Comparison of ENCODE assay signal across 1 cellular context in the genomic region with DNA sequence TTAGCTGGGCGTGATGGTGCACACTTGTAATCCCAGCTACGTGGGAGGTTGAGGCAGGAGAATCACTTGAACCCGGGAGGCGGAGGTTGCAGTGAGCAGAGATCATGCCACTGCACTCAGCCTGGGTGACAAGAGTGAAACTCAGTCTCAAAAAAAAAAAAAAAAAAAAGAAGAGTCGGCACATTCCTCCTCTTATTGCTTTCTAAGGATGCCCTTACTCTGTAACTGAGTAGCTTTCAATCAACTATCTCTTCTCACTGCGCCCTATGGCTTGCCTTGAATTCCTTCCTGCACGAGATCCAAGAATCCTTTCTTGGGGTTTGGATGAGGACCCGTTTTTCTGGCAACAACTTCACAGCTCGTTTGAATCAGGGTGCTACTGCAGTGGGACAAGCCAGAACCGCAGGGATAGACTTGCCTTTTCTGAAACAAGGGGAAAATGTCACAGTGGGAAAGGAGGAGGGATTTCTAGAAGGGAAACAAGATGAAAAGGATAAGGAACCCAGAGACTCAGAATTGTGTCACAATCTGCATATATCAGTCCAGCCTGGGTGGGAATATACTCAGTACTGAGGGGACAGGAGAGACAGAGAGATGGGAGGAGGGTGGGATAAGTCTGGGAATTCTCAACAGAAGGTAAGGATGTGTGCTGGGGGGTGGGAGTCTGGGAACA.
TF ChIP-seq lines count a peak whose summit lies in the region.

No MANE protein-coding gene starts in this region.

TF ChIP-seq in GM23338, 12 proteins besides CTCF, POLR2A, EP300 and RAD21 (continued from another document):
- TF ChIP-seq, protein P1, sequence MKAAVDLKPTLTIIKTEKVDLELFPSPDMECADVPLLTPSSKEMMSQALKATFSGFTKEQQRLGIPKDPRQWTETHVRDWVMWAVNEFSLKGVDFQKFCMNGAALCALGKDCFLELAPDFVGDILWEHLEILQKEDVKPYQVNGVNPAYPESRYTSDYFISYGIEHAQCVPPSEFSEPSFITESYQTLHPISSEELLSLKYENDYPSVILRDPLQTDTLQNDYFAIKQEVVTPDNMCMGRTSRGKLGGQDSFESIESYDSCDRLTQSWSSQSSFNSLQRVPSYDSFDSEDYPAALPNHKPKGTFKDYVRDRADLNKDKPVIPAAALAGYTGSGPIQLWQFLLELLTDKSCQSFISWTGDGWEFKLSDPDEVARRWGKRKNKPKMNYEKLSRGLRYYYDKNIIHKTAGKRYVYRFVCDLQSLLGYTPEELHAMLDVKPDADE (IDR thresholded peaks at IDR 0.05): no peak
- TF ChIP-seq ZNF331 (CRISPR knock-in tag; IDR thresholded peaks at IDR 0.05; ENCODE audit: low read depth): no peak
TF ChIP-seq in GM23338: peak in this region for 0.
